ENCODE assay signal across 1 cellular context in genomic region chr6:143427109-143427817, GRCh38.
TF ChIP-seq lines count a peak whose summit lies in the region.

No MANE protein-coding gene starts in this region.

TF ChIP-seq in SK-N-SH treated with all-trans-retinoic acid at 6 μM for 48 hours, 23 proteins besides CTCF, POLR2A, EP300 and RAD21 (continued from another document):
- TF ChIP-seq POU6F1 (CRISPR knock-in tag; IDR thresholded peaks at IDR 0.05; ENCODE audit: borderline replicate concordance, low read depth), result no peak
- TF ChIP-seq ISL1 (CRISPR knock-in tag; IDR thresholded peaks at IDR 0.05), result no peak
- TF ChIP-seq, protein P1, sequence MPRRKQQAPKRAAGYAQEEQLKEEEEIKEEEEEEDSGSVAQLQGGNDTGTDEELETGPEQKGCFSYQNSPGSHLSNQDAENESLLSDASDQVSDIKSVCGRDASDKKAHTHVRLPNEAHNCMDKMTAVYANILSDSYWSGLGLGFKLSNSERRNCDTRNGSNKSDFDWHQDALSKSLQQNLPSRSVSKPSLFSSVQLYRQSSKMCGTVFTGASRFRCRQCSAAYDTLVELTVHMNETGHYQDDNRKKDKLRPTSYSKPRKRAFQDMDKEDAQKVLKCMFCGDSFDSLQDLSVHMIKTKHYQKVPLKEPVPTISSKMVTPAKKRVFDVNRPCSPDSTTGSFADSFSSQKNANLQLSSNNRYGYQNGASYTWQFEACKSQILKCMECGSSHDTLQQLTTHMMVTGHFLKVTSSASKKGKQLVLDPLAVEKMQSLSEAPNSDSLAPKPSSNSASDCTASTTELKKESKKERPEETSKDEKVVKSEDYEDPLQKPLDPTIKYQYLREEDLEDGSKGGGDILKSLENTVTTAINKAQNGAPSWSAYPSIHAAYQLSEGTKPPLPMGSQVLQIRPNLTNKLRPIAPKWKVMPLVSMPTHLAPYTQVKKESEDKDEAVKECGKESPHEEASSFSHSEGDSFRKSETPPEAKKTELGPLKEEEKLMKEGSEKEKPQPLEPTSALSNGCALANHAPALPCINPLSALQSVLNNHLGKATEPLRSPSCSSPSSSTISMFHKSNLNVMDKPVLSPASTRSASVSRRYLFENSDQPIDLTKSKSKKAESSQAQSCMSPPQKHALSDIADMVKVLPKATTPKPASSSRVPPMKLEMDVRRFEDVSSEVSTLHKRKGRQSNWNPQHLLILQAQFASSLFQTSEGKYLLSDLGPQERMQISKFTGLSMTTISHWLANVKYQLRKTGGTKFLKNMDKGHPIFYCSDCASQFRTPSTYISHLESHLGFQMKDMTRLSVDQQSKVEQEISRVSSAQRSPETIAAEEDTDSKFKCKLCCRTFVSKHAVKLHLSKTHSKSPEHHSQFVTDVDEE (CRISPR knock-in tag; IDR thresholded peaks at IDR 0.05), result no peak
- TF ChIP-seq PPARA (CRISPR knock-in tag; IDR thresholded peaks at IDR 0.05; ENCODE audit: borderline replicate concordance), result no peak
- no peak for TF ChIP-seq ZFP3 (CRISPR knock-in tag; IDR thresholded peaks at IDR 0.05)
- no peak for TF ChIP-seq BACH2 (CRISPR knock-in tag; IDR thresholded peaks at IDR 0.05; ENCODE audit: borderline replicate concordance)
TF ChIP-seq in SK-N-SH treated with all-trans-retinoic acid at 6 μM for 48 hours: peak in this region for 0.
